1 cellular context compared by ENCODE assay signal in the genomic region with DNA sequence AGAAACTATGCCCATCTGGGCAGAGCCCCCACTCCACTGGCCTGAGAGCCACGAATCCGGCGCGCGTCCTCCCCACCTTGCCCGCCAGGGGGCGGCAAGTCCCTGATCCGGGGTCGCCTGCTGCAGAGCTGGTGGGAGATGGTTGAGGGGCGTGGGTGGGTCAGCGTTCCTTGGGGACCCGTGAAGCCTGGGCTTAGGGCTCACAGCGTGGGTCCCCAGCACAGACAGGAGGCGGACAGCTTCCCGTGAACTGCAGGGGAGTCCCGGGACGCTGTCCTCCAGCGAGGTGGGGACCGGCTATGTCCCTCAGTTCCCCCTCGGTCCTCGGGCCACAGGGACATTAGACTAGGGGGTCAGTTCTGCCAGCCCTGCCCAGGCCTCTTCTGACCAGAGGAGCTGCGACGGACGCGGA.
TF ChIP-seq lines count a peak whose summit lies in the region.

No MANE protein-coding gene starts in this region.

TF ChIP-seq in K562, 482 proteins besides CTCF, POLR2A, EP300 and RAD21 (continued from another document and continues in another):
- TF ChIP-seq, protein P1, sequence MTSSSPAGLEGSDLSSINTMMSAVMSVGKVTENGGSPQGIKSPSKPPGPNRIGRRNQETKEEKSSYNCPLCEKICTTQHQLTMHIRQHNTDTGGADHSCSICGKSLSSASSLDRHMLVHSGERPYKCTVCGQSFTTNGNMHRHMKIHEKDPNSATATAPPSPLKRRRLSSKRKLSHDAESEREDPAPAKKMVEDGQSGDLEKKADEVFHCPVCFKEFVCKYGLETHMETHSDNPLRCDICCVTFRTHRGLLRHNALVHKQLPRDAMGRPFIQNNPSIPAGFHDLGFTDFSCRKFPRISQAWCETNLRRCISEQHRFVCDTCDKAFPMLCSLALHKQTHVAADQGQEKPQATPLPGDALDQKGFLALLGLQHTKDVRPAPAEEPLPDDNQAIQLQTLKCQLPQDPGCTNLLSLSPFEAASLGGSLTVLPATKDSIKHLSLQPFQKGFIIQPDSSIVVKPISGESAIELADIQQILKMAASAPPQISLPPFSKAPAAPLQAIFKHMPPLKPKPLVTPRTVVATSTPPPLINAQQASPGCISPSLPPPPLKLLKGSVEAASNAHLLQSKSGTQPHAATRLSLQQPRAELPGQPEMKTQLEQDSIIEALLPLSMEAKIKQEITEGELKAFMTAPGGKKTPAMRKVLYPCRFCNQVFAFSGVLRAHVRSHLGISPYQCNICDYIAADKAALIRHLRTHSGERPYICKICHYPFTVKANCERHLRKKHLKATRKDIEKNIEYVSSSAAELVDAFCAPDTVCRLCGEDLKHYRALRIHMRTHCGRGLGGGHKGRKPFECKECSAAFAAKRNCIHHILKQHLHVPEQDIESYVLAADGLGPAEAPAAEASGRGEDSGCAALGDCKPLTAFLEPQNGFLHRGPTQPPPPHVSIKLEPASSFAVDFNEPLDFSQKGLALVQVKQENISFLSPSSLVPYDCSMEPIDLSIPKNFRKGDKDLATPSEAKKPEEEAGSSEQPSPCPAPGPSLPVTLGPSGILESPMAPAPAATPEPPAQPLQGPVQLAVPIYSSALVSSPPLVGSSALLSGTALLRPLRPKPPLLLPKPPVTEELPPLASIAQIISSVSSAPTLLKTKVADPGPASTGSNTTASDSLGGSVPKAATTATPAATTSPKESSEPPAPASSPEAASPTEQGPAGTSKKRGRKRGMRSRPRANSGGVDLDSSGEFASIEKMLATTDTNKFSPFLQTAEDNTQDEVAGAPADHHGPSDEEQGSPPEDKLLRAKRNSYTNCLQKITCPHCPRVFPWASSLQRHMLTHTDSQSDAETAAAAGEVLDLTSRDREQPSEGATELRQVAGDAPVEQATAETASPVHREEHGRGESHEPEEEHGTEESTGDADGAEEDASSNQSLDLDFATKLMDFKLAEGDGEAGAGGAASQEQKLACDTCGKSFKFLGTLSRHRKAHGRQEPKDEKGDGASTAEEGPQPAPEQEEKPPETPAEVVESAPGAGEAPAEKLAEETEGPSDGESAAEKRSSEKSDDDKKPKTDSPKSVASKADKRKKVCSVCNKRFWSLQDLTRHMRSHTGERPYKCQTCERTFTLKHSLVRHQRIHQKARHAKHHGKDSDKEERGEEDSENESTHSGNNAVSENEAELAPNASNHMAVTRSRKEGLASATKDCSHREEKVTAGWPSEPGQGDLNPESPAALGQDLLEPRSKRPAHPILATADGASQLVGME (CRISPR knock-in tag; IDR thresholded peaks at IDR 0.05) = 0 out of 2 replicates have a peak, but pooled peaks have one; percentile 21
- TF ChIP-seq NR4A1 (CRISPR knock-in tag; IDR thresholded peaks at IDR 0.05) (peak; percentile 82; the same call in 1 of the 2 replicates), NR4A1 (tag; IDR thresholded peaks at IDR 0.05) (no peak), BRF1 (IDR thresholded peaks at IDR 0.05; ENCODE audit: borderline replicate concordance, extremely low read depth, insufficient read length) (no peak), ZNF77 (CRISPR knock-in tag; IDR thresholded peaks at IDR 0.05) (no peak), SMARCA5 (IDR thresholded peaks at IDR 0.05) (peak; percentile 90), MYC (IDR thresholded peaks at IDR 0.05; ENCODE audit: low read depth, low read length) (no peak), MYC (CRISPR knock-in tag; IDR thresholded peaks at IDR 0.05; ENCODE audit: borderline replicate concordance, low read depth) (peak; percentile 81; the same call in 1 of the 2 replicates), ID3 (CRISPR knock-in tag; IDR thresholded peaks at IDR 0.05) (no peak), ID3 (tag; IDR thresholded peaks at IDR 0.05) (peak; percentile 65; the same call in 1 of the 2 replicates), SMAD4 (CRISPR knock-in tag; conservative IDR thresholded peaks at IDR 0.05) (peak; percentile 67; the same call in 1 of the 2 replicates), HCFC1 (IDR thresholded peaks at IDR 0.05; ENCODE audit: low read depth, low read length) (no peak), E2F6 (IDR thresholded peaks at IDR 0.05; ENCODE audit: borderline replicate concordance in 1 of 2, extremely low read depth in 1 of 2, insufficient read depth in 1 of 2, insufficient read length in 1 of 2, low read depth in 1 of 2, low read length in 1 of 2, poor library complexity in 1 of 2, severe bottlenecking in 1 of 2) (peak in 1 of 2 experiments; percentile 70), ARID3B (CRISPR knock-in tag; IDR thresholded peaks at IDR 0.05; ENCODE audit: borderline replicate concordance) (0 out of 2 replicates have a peak, but pooled peaks have one; percentile 87), THRAP3 (IDR thresholded peaks at IDR 0.05; ENCODE audit: borderline replicate concordance) (no peak), ZNF253 (CRISPR knock-in tag; conservative IDR thresholded peaks at IDR 0.05) (0 out of 2 replicates have a peak, but pooled peaks have one; percentile 38), NONO (IDR thresholded peaks at IDR 0.05; ENCODE audit: low read depth in 2 of 2, low read length in 1 of 2) (0 out of 4 replicates have a peak, but pooled peaks of 1 of the 2 experiments have one; percentile 65), ZKSCAN1 (IDR thresholded peaks at IDR 0.05; ENCODE audit: low read depth, low read length) (0 out of 2 replicates have a peak, but pooled peaks have one; percentile 9), PCBP1 (IDR thresholded peaks at IDR 0.05; ENCODE audit: low read depth, low read length, poor library complexity, severe bottlenecking) (no peak), ZNF134 (CRISPR knock-in tag; conservative IDR thresholded peaks at IDR 0.05) (no peak), SMC3 (conservative IDR thresholded peaks at IDR 0.05; ENCODE audit: insufficient read depth, low read depth, low read length) (peak; percentile 79), LEF1 (IDR thresholded peaks at IDR 0.05) (no peak; the same call in 1 of the 2 replicates), ZKSCAN3 (CRISPR knock-in tag; IDR thresholded peaks at IDR 0.05) (no peak), MCM3 (IDR thresholded peaks at IDR 0.05) (no peak), IRF1 (CRISPR knock-in tag; IDR thresholded peaks at IDR 0.05; ENCODE audit: borderline replicate concordance) (no peak), ERF (CRISPR knock-in tag; IDR thresholded peaks at IDR 0.05) (peak; percentile 72)
- TF ChIP-seq, protein P2, sequence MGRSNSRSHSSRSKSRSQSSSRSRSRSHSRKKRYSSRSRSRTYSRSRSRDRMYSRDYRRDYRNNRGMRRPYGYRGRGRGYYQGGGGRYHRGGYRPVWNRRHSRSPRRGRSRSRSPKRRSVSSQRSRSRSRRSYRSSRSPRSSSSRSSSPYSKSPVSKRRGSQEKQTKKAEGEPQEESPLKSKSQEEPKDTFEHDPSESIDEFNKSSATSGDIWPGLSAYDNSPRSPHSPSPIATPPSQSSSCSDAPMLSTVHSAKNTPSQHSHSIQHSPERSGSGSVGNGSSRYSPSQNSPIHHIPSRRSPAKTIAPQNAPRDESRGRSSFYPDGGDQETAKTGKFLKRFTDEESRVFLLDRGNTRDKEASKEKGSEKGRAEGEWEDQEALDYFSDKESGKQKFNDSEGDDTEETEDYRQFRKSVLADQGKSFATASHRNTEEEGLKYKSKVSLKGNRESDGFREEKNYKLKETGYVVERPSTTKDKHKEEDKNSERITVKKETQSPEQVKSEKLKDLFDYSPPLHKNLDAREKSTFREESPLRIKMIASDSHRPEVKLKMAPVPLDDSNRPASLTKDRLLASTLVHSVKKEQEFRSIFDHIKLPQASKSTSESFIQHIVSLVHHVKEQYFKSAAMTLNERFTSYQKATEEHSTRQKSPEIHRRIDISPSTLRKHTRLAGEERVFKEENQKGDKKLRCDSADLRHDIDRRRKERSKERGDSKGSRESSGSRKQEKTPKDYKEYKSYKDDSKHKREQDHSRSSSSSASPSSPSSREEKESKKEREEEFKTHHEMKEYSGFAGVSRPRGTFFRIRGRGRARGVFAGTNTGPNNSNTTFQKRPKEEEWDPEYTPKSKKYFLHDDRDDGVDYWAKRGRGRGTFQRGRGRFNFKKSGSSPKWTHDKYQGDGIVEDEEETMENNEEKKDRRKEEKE (IDR thresholded peaks at IDR 0.05; ENCODE audit: borderline replicate concordance in 1 of 2, control insufficient read depth in 1 of 2, low read depth in 2 of 2, low read length in 1 of 2) = 0 out of 4 replicates have a peak, but pooled peaks of 1 of the 2 experiments have one; percentile 8
- TF ChIP-seq, protein P3, sequence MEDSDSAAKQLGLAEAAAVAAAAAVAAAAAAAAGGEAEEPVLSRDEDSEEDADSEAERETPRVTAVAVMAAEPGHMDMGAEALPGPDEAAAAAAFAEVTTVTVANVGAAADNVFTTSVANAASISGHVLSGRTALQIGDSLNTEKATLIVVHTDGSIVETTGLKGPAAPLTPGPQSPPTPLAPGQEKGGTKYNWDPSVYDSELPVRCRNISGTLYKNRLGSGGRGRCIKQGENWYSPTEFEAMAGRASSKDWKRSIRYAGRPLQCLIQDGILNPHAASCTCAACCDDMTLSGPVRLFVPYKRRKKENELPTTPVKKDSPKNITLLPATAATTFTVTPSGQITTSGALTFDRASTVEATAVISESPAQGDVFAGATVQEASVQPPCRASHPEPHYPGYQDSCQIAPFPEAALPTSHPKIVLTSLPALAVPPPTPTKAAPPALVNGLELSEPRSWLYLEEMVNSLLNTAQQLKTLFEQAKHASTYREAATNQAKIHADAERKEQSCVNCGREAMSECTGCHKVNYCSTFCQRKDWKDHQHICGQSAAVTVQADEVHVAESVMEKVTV (CRISPR knock-in tag; IDR thresholded peaks at IDR 0.05) = peak; percentile 64; the same call in 1 of the 2 replicates
- TF ChIP-seq, protein P4, sequence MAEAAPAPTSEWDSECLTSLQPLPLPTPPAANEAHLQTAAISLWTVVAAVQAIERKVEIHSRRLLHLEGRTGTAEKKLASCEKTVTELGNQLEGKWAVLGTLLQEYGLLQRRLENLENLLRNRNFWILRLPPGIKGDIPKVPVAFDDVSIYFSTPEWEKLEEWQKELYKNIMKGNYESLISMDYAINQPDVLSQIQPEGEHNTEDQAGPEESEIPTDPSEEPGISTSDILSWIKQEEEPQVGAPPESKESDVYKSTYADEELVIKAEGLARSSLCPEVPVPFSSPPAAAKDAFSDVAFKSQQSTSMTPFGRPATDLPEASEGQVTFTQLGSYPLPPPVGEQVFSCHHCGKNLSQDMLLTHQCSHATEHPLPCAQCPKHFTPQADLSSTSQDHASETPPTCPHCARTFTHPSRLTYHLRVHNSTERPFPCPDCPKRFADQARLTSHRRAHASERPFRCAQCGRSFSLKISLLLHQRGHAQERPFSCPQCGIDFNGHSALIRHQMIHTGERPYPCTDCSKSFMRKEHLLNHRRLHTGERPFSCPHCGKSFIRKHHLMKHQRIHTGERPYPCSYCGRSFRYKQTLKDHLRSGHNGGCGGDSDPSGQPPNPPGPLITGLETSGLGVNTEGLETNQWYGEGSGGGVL (CRISPR knock-in tag; IDR thresholded peaks at IDR 0.05) = no peak
- TF ChIP-seq, protein P5, sequence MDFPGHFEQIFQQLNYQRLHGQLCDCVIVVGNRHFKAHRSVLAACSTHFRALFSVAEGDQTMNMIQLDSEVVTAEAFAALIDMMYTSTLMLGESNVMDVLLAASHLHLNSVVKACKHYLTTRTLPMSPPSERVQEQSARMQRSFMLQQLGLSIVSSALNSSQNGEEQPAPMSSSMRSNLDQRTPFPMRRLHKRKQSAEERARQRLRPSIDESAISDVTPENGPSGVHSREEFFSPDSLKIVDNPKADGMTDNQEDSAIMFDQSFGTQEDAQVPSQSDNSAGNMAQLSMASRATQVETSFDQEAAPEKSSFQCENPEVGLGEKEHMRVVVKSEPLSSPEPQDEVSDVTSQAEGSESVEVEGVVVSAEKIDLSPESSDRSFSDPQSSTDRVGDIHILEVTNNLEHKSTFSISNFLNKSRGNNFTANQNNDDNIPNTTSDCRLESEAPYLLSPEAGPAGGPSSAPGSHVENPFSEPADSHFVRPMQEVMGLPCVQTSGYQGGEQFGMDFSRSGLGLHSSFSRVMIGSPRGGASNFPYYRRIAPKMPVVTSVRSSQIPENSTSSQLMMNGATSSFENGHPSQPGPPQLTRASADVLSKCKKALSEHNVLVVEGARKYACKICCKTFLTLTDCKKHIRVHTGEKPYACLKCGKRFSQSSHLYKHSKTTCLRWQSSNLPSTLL (IDR thresholded peaks at IDR 0.05) = peak; percentile 62; the same call in 1 of the 2 replicates
